In the genomic region with DNA sequence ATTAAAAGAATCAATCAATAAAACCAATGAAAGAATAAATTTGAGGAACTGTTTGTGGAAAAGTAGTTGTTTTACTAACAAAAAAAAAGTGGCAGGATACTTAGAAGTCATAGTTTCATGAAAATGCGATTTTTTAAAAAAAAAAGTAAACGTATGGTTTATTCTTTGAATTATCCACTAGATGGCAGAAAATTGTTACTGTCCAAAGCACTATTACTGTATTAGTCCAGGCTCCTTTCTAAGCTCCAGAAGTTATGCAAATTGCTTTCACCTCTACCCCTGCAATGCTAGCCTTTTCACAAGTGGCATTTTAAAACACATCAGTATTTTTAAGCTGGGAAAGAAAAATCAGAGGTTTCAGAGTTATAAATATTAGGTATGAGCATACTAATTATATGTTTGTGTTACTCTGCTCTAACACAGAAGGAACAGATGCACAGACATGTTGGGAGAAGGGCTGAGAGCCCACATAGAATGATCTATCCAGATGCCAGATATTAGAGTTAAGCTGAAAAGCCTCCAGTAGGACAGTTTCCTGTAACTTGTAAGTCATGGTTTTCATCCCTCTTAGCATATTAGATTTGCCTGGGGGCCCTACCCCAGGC, we compare ENCODE assay signal across 8 cellular contexts.
DNase-seq lines count a peak whose midpoint lies in the region; ATAC-seq and TF ChIP-seq lines count a peak whose summit lies in the region.

No MANE protein-coding gene starts in this region.

- DNase-seq in CD4-positive, alpha-beta T cell = no peak
- DNase-seq in NCI-H2029 treated with DMSO at 0.1 percent for 48 hours (lab: John Stamatoyannopoulos, UW) = peak; percentile 29
- no peak for DNase-seq in activated B cell treated with CpG ODN at 0.5 μM for 24 hours
- peak; percentile 15 for DNase-seq in iPS-NIHi7 (ENCODE audit: extremely low spot score)
- DNase-seq in NK-92 treated with Interleukin-12 subunit alpha and Interleukin-12 subunit beta, amount 100 ng/mL, for 24 hours (lab: John Stamatoyannopoulos, UW) = no peak
- DNase-seq in NCI-H128 (lab: John Stamatoyannopoulos, UW; ENCODE audit: unreplicated experiment) = no peak

- H3K36me3 Mint-ChIP-seq in CD4-positive, alpha-beta T cell (ENCODE audit: low read depth) = no peaks in the 10 kb centered on the region
- no peaks in the 10 kb centered on the region for H3K36me3 Mint-ChIP-seq in activated B cell treated with CpG ODN at 0.5 μM for 24 hours (ENCODE audit: low read depth)

- H3K4me3 Mint-ChIP-seq in CD4-positive, alpha-beta T cell = no peak overlapping the region
- no peak overlapping the region for H3K4me3 Mint-ChIP-seq in activated B cell treated with CpG ODN at 0.5 μM for 24 hours

- no peaks in the 10 kb centered on the region for H3K9me3 Mint-ChIP-seq in CD4-positive, alpha-beta T cell
- H3K9me3 Mint-ChIP-seq in activated B cell treated with CpG ODN at 0.5 μM for 24 hours = no peaks in the 10 kb centered on the region

- intact Hi-C loops in CD4-positive, alpha-beta T cell (cut with DNase I, micrococcal nuclease) = loop anchor here (1.0 to 5.0 kb wide), 4 partner anchors 270 to 768 kb away; partner anchors contain the start of gene NDUFAF4 (in 1 of the 2)
- intact Hi-C loops in activated B cell treated with CpG ODN at 0.5 μM for 24 hours (cut with micrococcal nuclease) = loop anchor here (1.0 to 2.0 kb wide), 3 partner anchors 270 to 767 kb away; partner anchors contain the start of gene NDUFAF4

- CTCF ChIA-PET in CD4-positive, alpha-beta T cell (lab: Charles Lee) = interaction anchor here (1.8 kb wide), 1 partner anchor 432 kb away, joined by 10 read pairs; no protein-coding TSS in a partner anchor
- CTCF ChIA-PET in activated B cell treated with CpG ODN at 0.5 μM for 24 hours (lab: Charles Lee) = interaction anchor here (0.7 to 4.7 kb wide), 9 partner anchors 14 to 438 kb away, joined by 3 to 46 read pairs (median 4); partner anchors contain the start of gene NDUFAF4

- ATAC-seq in CD4-positive, alpha-beta T cell (ENCODE audit: poor library complexity) = peak; percentile 41
- peak; percentile 93 for ATAC-seq in GM18873 (IDR thresholded peaks at IDR 0.05; ENCODE audit: low FRiP score, unreplicated experiment)
- ATAC-seq in HG03039 (IDR thresholded peaks at IDR 0.05; ENCODE audit: unreplicated experiment) = peak; percentile 89
- peak; percentile 57 for ATAC-seq in activated B cell treated with CpG ODN at 0.5 μM for 24 hours (ENCODE audit: low read depth)

- POLR2A ChIA-PET in CD4-positive, alpha-beta T cell (lab: Charles Lee) = interaction anchor here (1.1 kb wide), 1 partner anchor 270 kb away, joined by 4 read pairs; no protein-coding TSS in a partner anchor
- POLR2A ChIA-PET in activated B cell treated with CpG ODN at 0.5 μM for 24 hours (lab: Charles Lee) = interaction anchor here (1.0 kb wide), 1 partner anchor 271 kb away, joined by 4 read pairs; no protein-coding TSS in a partner anchor

- no peak overlapping the region for H3K27ac ChIP-seq in CD4-positive, alpha-beta T cell (ENCODE audit: low read depth, low read length)

- H3K9me3 ChIP-seq in CD4-positive, alpha-beta T cell (ENCODE audit: control insufficient read depth, low read length) = no peaks in the 10 kb centered on the region

- H3K27me3 ChIP-seq in CD4-positive, alpha-beta T cell (ENCODE audit: control insufficient read depth, insufficient read depth, low read length) = no peaks in the 10 kb centered on the region

- no peak overlapping the region for H3K27ac Mint-ChIP-seq in CD4-positive, alpha-beta T cell
- H3K27ac Mint-ChIP-seq in activated B cell treated with CpG ODN at 0.5 μM for 24 hours = no peak overlapping the region

- no peaks in the 10 kb centered on the region for H3K4me1 Mint-ChIP-seq in CD4-positive, alpha-beta T cell (ENCODE audit: low read depth)
- peaks cover 6% of the 10 kb centered on the region for H3K4me1 Mint-ChIP-seq in activated B cell treated with CpG ODN at 0.5 μM for 24 hours

- TF ChIP-seq CTCF in CD4-positive, alpha-beta T cell (IDR thresholded peaks at IDR 0.05) = peak; percentile 57
- TF ChIP-seq CTCF in activated B cell treated with CpG ODN at 0.5 μM for 24 hours (IDR thresholded peaks at IDR 0.05) = no peak

- H3K27me3 Mint-ChIP-seq in CD4-positive, alpha-beta T cell = peaks cover 18% of the 10 kb centered on the region
- peaks cover 4% of the 10 kb centered on the region for H3K27me3 Mint-ChIP-seq in activated B cell treated with CpG ODN at 0.5 μM for 24 hours

Comparison
In these comparisons a context has a peak if more than half of its experiments do, and no peak if none do; other contexts are left out.
1. ATAC-seq: peak in every context shown above with its lines; median percentile 93 in GM18873; 89 in HG03039; 57 in activated B cell treated with CpG ODN at 0.5 μM for 24 hours; 41 in CD4-positive, alpha-beta T cell.
2. DNase-seq: peak in NCI-H2029 treated with DMSO at 0.1 percent for 48 hours (single experiment) and iPS-NIHi7 (single experiment); none in CD4-positive, alpha-beta T cell (0 of 10), activated B cell treated with CpG ODN at 0.5 μM for 24 hours (single experiment), NK-92 treated with Interleukin-12 subunit alpha and Interleukin-12 subunit beta, amount 100 ng/mL, for 24 hours (single experiment) and NCI-H128 (single experiment).